ENCODE assay signal across 9 cellular contexts in genomic region chr19:17778621-17779280, GRCh38. TPM values are rescaled to one million over a fixed set of nuclear protein-coding genes. Genes with fewer than 3 reads are reported as not detected.
DNase-seq lines count a peak whose midpoint lies in the region; ATAC-seq and TF ChIP-seq lines count a peak whose summit lies in the region.
"Had no signal": no experiment of that assay in that cellular context is flagged by ENCODE, and none has a peak within 500 bp of the region (broad histone marks: within the 10 kb centered on the region; RNA-seq: fewer than 3 reads in every experiment).

No MANE protein-coding gene starts in this region.

- H3K4me3 ChIP-seq in GM23248, result no peak overlapping the region; the same call in 1 of the 2 replicates
- peak overlapping the region; percentile 31 for H3K4me3 ChIP-seq in SJCRH30
- peak overlapping the region; percentile 29 for H3K4me3 ChIP-seq in fibroblast of villous mesenchyme (ENCODE audit: low read depth, low read length)
- H3K4me3 ChIP-seq in neural progenitor cell, result peak overlapping the region; percentile 49
- H3K4me3 ChIP-seq in MG63, result no peak overlapping the region

- H3K36me3 Mint-ChIP-seq in neural progenitor cell, result peaks cover 5% of the 10 kb centered on the region

- H3K36me3 ChIP-seq in GM23248 (ENCODE audit: low read depth) (no peaks in the 10 kb centered on the region), SJCRH30 (no peaks in the 10 kb centered on the region), neural progenitor cell (no peaks in the 10 kb centered on the region), MG63 (no peaks in the 10 kb centered on the region)

- no peak for TF ChIP-seq CTCF in fibroblast of villous mesenchyme (IDR thresholded peaks at IDR 0.05; ENCODE audit: insufficient read depth, low read depth, low read length)
- no peak for TF ChIP-seq CTCF in neural progenitor cell (IDR thresholded peaks at IDR 0.05)

- H3K79me2 ChIP-seq in GM23248 (ENCODE audit: insufficient read depth) (no peaks in the 10 kb centered on the region), neural progenitor cell (ENCODE audit: low read depth) (no peaks in the 10 kb centered on the region)

- 21 to 31% methylated on average over 18 to 31 of the region's 31 CpGs for WGBS in GM23248 (ENCODE audit: low coverage in 1 of 2, low lambda C conversion rate in 2 of 2, missing lambda C conversion rate in 2 of 2), 2 experiments

- H3F3A ChIP-seq in GM23248 (ENCODE audit: insufficient read depth) (no peaks in the 10 kb centered on the region), neural progenitor cell (ENCODE audit: low read depth) (peaks cover 7% of the 10 kb centered on the region)

- H3K9me3 ChIP-seq in GM23248 (ENCODE audit: low read depth) (no peaks in the 10 kb centered on the region), SJCRH30 (replicated peaks) (no peaks in the 10 kb centered on the region), neural progenitor cell (ENCODE audit: low read depth) (no peaks in the 10 kb centered on the region), MG63 (no peaks in the 10 kb centered on the region)

- H4K20me1 ChIP-seq in GM23248 (ENCODE audit: insufficient read depth) (no peaks in the 10 kb centered on the region), neural progenitor cell (ENCODE audit: low read depth) (peaks cover 7% of the 10 kb centered on the region)

- H2AFZ ChIP-seq in GM23248 (peak overlapping the region; percentile 57), neural progenitor cell (replicated peaks) (peak overlapping the region; percentile 10)

- peak overlapping the region; percentile 32 for H3K27ac Mint-ChIP-seq in neural progenitor cell

- ATAC-seq in GM18867 (IDR thresholded peaks at IDR 0.05; ENCODE audit: unreplicated experiment), result no peak

- H3K27me3 ChIP-seq in GM23248 (replicated peaks; ENCODE audit: insufficient read depth), result no peaks in the 10 kb centered on the region
- H3K27me3 ChIP-seq in SJCRH30, result no peaks in the 10 kb centered on the region
- no peaks in the 10 kb centered on the region for H3K27me3 ChIP-seq in neural progenitor cell
- no peaks in the 10 kb centered on the region; the same call in 1 of the 2 replicates for H3K27me3 ChIP-seq in MG63

- H3K27ac ChIP-seq in GM23248 (no peak overlapping the region), SJCRH30 (no peak overlapping the region), neural progenitor cell (no peak overlapping the region)

- peak overlapping the region; percentile 69 for H3K4me3 Mint-ChIP-seq in neural progenitor cell

- H3K9ac ChIP-seq in GM23248 (no peak overlapping the region), neural progenitor cell (no peak overlapping the region)

- no peaks in the 10 kb centered on the region for H3K4me1 ChIP-seq in GM23248 (ENCODE audit: insufficient read depth)
- H3K4me1 ChIP-seq in SJCRH30, result no peaks in the 10 kb centered on the region
- peaks cover 5% of the 10 kb centered on the region for H3K4me1 ChIP-seq in neural progenitor cell

- H3K9me2 ChIP-seq in GM23248 (ENCODE audit: insufficient read depth), result no peaks in the 10 kb centered on the region

- in situ Hi-C loops in GM23248 (cut with MboI), result no loop called here

- H3K9me3 Mint-ChIP-seq in neural progenitor cell, result no peaks in the 10 kb centered on the region

- no peak for DNase-seq in GM23248
- DNase-seq in SJCRH30, result peak; percentile 34 to 54
- DNase-seq in fibroblast of villous mesenchyme (ENCODE audit: low read depth), result no peak
- peak; percentile 59 for DNase-seq in neural progenitor cell (ENCODE audit: low spot score)
- DNase-seq in COLO668 (lab: John Stamatoyannopoulos, UW; ENCODE audit: unreplicated experiment), result no peak
- no peak for DNase-seq in MG63
- no peak for DNase-seq in NCI-H446 (lab: John Stamatoyannopoulos, UW)

- H3K4me1 Mint-ChIP-seq in neural progenitor cell, result peaks cover 18% of the 10 kb centered on the region

- peak overlapping the region; percentile 14 for H3K4me2 ChIP-seq in GM23248 (ENCODE audit: unreplicated experiment)
- H3K4me2 ChIP-seq in neural progenitor cell, result peak overlapping the region; percentile 83

- peaks cover 9% of the 10 kb centered on the region for H3K27me3 Mint-ChIP-seq in neural progenitor cell (ENCODE audit: insufficient read depth, low read depth)

RNA-seq across cellular contexts. Expression of gene B3GNT3, which starts 16.2 kb away (rescaled TPM):
- total RNA-seq in GM23248 (2014; rRNA removed; shearing (Covaris generic)), result not detected in 2 replicates
- polyA plus RNA-seq in GM23248 (2016; fragmentation: Nextera tagmentation; extraction: Ambion mirVana), result not detected in 2 replicates
- not detected in 2 replicates for total RNA-seq in SJCRH30 (2014; rRNA removed; shearing (Covaris generic))
- not detected in 2 replicates for total RNA-seq in fibroblast of villous mesenchyme
- total RNA-seq in neural progenitor cell (ENCODE audit: low replicate concordance), result not detected in 2 replicates
- not detected in 2 replicates for total RNA-seq in MG63 (2014; rRNA removed; shearing (Covaris generic); ENCODE audit: low replicate concordance)
- total RNA-seq: LHCN-M2 had no signal

RNA-seq across cellular contexts. Expression of gene FCHO1, which starts 27.5 kb away (rescaled TPM):
- total RNA-seq in GM23248 (2014; rRNA removed; shearing (Covaris generic)), result 0.43 and 0.89 TPM in 2 replicates
- 0.96 and 1.1 TPM in 2 replicates for polyA plus RNA-seq in GM23248 (2016; fragmentation: Nextera tagmentation; extraction: Ambion mirVana)
- 2.8 and 3.0 TPM in 2 replicates for total RNA-seq in SJCRH30 (2014; rRNA removed; shearing (Covaris generic))
- total RNA-seq in fibroblast of villous mesenchyme, result 0.43 and 0.64 TPM in 2 replicates
- 15.5 and 29.8 TPM in 2 replicates for total RNA-seq in neural progenitor cell (ENCODE audit: low replicate concordance)
- total RNA-seq in MG63 (2014; rRNA removed; shearing (Covaris generic); ENCODE audit: low replicate concordance), result 0.82 TPM in 1 of 2 replicates, not detected in the other

RNA-seq across cellular contexts. Expression of gene INSL3, which starts 42.6 kb away (rescaled TPM):
- not detected in 2 replicates for total RNA-seq in GM23248 (2014; rRNA removed; shearing (Covaris generic))
- polyA plus RNA-seq in GM23248 (2016; fragmentation: Nextera tagmentation; extraction: Ambion mirVana), result not detected in 2 replicates
- not detected in 2 replicates for total RNA-seq in SJCRH30 (2014; rRNA removed; shearing (Covaris generic))
- not detected in 2 replicates for total RNA-seq in fibroblast of villous mesenchyme
- 0.37 TPM in 1 of 2 replicates, not detected in the other for total RNA-seq in neural progenitor cell (ENCODE audit: low replicate concordance)
- total RNA-seq in MG63 (2014; rRNA removed; shearing (Covaris generic); ENCODE audit: low replicate concordance), result not detected in 2 replicates
- total RNA-seq: LHCN-M2 had no signal

RNA-seq across cellular contexts. Expression of gene MAP1S, which starts 59.5 kb away (rescaled TPM):
- 20.4 and 37.1 TPM in 2 replicates for total RNA-seq in GM23248 (2014; rRNA removed; shearing (Covaris generic))
- 41.7 and 44.8 TPM in 2 replicates for polyA plus RNA-seq in GM23248 (2016; fragmentation: Nextera tagmentation; extraction: Ambion mirVana)
- 27.3 and 29.6 TPM in 2 replicates for total RNA-seq in SJCRH30 (2014; rRNA removed; shearing (Covaris generic))
- 14.8 and 15.1 TPM in 2 replicates for total RNA-seq in fibroblast of villous mesenchyme
- total RNA-seq in neural progenitor cell (ENCODE audit: low replicate concordance), result 8.9 and 30.4 TPM in 2 replicates
- total RNA-seq in MG63 (2014; rRNA removed; shearing (Covaris generic); ENCODE audit: low replicate concordance), result 23.3 and 50.0 TPM in 2 replicates

Comparison
In these comparisons a context has a peak if more than half of its experiments do, and no peak if none do; other contexts are left out.
1. DNase-seq: peak in SJCRH30 (2 of 2) and neural progenitor cell (single experiment); none in GM23248 (single experiment), fibroblast of villous mesenchyme (single experiment), COLO668 (single experiment), MG63 (single experiment) and NCI-H446 (0 of 2).
2. H3K4me3 ChIP-seq: peak in SJCRH30 (single experiment), fibroblast of villous mesenchyme (single experiment) and neural progenitor cell (single experiment); none in GM23248 (single experiment) and MG63 (single experiment).